Comparison of ENCODE assay signal across 11 cellular contexts in the genomic region with DNA sequence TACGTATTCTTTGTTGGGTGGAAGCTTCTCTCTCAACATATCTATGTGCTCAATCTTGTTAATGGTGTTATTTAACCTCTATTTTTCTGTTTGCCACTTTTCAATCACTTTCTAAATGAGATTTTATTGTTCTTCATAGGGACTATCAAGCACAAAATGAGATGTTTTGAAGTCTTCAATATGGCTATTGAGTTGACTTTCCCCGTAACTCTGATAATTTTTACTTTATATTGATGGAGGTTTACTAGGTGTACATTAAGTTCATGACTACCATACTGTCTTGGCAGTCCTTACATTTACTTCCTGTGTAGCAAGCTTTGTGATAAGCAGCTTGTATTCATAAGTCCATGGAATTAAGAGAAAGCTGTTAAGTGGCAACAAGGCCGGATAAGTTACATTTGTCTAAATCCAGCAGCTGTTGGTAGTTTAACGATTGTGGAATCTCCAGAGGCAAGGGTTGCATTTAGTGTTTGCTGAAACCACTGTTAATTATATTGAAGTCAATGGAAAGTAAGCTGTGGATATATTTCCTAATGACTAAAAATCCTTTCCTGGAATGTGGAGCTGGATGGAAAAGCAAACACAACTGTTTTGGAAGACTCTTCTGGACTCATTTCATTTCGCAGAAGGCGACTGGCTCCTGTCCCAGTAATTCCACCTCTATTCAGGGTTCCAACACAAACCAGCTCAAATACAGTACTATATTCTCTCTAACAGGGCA. TPM values are rescaled to one million over a fixed set of nuclear protein-coding genes. Genes with fewer than 3 reads are reported as not detected.
DNase-seq lines count a peak whose midpoint lies in the region; FAIRE-seq and TF ChIP-seq lines count a peak whose summit lies in the region.
"Had no signal": no experiment of that assay in that cellular context is flagged by ENCODE, and none has a peak within 500 bp of the region (broad histone marks: within the 10 kb centered on the region; RNA-seq: fewer than 3 reads in every experiment).

No MANE protein-coding gene starts in this region.

- peak; percentile 78 for DNase-seq in AG10803 (ENCODE audit: low read depth)
- peak; percentile 76 to 97 for DNase-seq in NCI-H524 (lab: John Stamatoyannopoulos, UW)
- peak; percentile 92 for DNase-seq in endothelial cell of umbilical vein (ENCODE audit: low read depth, low spot score)
- peak; percentile 56 for DNase-seq in myocyte (ENCODE audit: low read depth)
- DNase-seq in MG63, result no peak
- DNase-seq in NOMO-1 treated with DMSO at 0.1 percent for 48 hours (lab: John Stamatoyannopoulos, UW; ENCODE audit: unreplicated experiment), result no peak
- no peak for DNase-seq in CD1c-positive myeloid dendritic cell (ENCODE audit: extremely low spot score)
- DNase-seq in GOT3 (lab: John Stamatoyannopoulos, UW), result no peak
- DNase-seq: activated T-cell treated with anti-CD3 and anti-CD28 coated beads, Interleukin-2, amount 50 U/mL, for 4 hours had no signal

- BruUV-seq in endothelial cell of umbilical vein (replicated peaks; lab: Mats Ljungman, UMichigan), result no TSS peak

- no peak overlapping the region for H3K4me3 ChIP-seq in AG10803 (ENCODE audit: low read length)
- H3K4me3 ChIP-seq in endothelial cell of umbilical vein (replicated peaks in 1 of 3; ENCODE audit: insufficient read depth in 1 of 3, low read depth in 1 of 3, low read length in 3 of 3), result no peak overlapping the region
- no peak overlapping the region for H3K4me3 ChIP-seq in MG63

- peaks cover 14% of the 10 kb centered on the region for H3K4me1 ChIP-seq in endothelial cell of umbilical vein (ENCODE audit: control insufficient read depth, extremely low read depth, insufficient read depth, low read length)

- CTCF ChIA-PET in endothelial cell of umbilical vein (lab: Charles Lee), result interaction anchor here (0.9 to 1.9 kb wide), 11 partner anchors 10 to 110 kb away, joined by 3 to 11 read pairs (median 4); partner anchors contain the start of gene SMIM29

- H3K36me3 ChIP-seq in endothelial cell of umbilical vein (ENCODE audit: control insufficient read depth in 2 of 2, extremely low read depth in 1 of 2, insufficient read depth in 2 of 2, low read length in 2 of 2) (no peaks in the 10 kb centered on the region), MG63 (no peaks in the 10 kb centered on the region)

- no peaks in the 10 kb centered on the region for H3K9me1 ChIP-seq in endothelial cell of umbilical vein (replicated peaks; ENCODE audit: control insufficient read depth, extremely low read depth, insufficient read depth, low read length)

- H3K9ac ChIP-seq in endothelial cell of umbilical vein (replicated peaks; ENCODE audit: extremely low read depth, insufficient read depth, low read length), result no peak overlapping the region

- intact Hi-C loops in endothelial cell of umbilical vein (cut with micrococcal nuclease), result loop anchor here (1.0 kb wide), 1 partner anchor 33 kb away; no protein-coding TSS in a partner anchor

- H4K20me1 ChIP-seq in endothelial cell of umbilical vein (replicated peaks; ENCODE audit: control insufficient read depth, extremely low read depth, insufficient read depth, low read length), result peaks cover 2% of the 10 kb centered on the region

- no peaks in the 10 kb centered on the region for H3K9me3 ChIP-seq in endothelial cell of umbilical vein (replicated peaks; ENCODE audit: control insufficient read depth, insufficient read depth, low read length)
- H3K9me3 ChIP-seq in MG63, result no peaks in the 10 kb centered on the region

- H3K27ac ChIP-seq in endothelial cell of umbilical vein (ENCODE audit: insufficient read depth, low read depth, low read length), result peak overlapping the region; percentile 25

- FAIRE-seq in endothelial cell of umbilical vein (lab: Jason Lieb, UNC), result peak; percentile 18
- FAIRE-seq: H1, TTC549 had no signal

- TF ChIP-seq CTCF in AG10803 (conservative IDR thresholded peaks at IDR 0.05; ENCODE audit: low read length) (no peak), endothelial cell of umbilical vein (IDR thresholded peaks at IDR 0.05; ENCODE audit: extremely low read depth in 1 of 2, insufficient read depth in 1 of 2, low read depth in 1 of 2, low read length in 2 of 2) (no peak)

- peak overlapping the region; percentile 69 for H3K4me2 ChIP-seq in endothelial cell of umbilical vein (ENCODE audit: insufficient read depth, low read length)

- H2AFZ ChIP-seq in endothelial cell of umbilical vein (ENCODE audit: low read depth, low read length), result no peak overlapping the region

- dilution Hi-C loops in endothelial cell of umbilical vein (cut with MboI; ENCODE audit: extremely low pct_ligation_motif_present, low sequenced_read_pairs), result no loop called here

- H3K79me2 ChIP-seq in endothelial cell of umbilical vein (ENCODE audit: control insufficient read depth, insufficient read depth, low read length), result peaks cover 32% of the 10 kb centered on the region

- no peak for TF ChIP-seq POLR2A in endothelial cell of umbilical vein (IDR thresholded peaks at IDR 0.05; ENCODE audit: low read depth, low read length)

- H3K27me3 ChIP-seq in endothelial cell of umbilical vein (ENCODE audit: control insufficient read depth in 2 of 2, insufficient read depth in 2 of 2, low read length in 2 of 2) (no peaks in the 10 kb centered on the region), MG63 (no peaks in the 10 kb centered on the region)

- POLR2A ChIA-PET in endothelial cell of umbilical vein (lab: Charles Lee), result interaction anchor here (1.7 kb wide), 1 partner anchor 70 kb away, joined by 3 read pairs; the partner anchor contains the start of gene HMGA1

TF ChIP-seq in endothelial cell of umbilical vein, 7 proteins besides CTCF, POLR2A, EP300 and RAD21:
- TF ChIP-seq JUN (IDR thresholded peaks at IDR 0.05; ENCODE audit: borderline replicate concordance, insufficient read depth, insufficient read length, low read depth), result no peak
- no peak for TF ChIP-seq MYC (IDR thresholded peaks at IDR 0.05; ENCODE audit: low read depth, low read length)
- TF ChIP-seq GATA2 (IDR thresholded peaks at IDR 0.05; ENCODE audit: insufficient read depth, insufficient read length, low read depth, low read length), result no peak
- TF ChIP-seq, protein P1, sequence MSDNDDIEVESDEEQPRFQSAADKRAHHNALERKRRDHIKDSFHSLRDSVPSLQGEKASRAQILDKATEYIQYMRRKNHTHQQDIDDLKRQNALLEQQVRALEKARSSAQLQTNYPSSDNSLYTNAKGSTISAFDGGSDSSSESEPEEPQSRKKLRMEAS (IDR thresholded peaks at IDR 0.05; ENCODE audit: insufficient read depth, insufficient read length), result no peak
- TF ChIP-seq FOS (IDR thresholded peaks at IDR 0.05; ENCODE audit: borderline replicate concordance, insufficient read depth, low read length), result no peak
- no peak for TF ChIP-seq POLR2AphosphoS5 (IDR thresholded peaks at IDR 0.05; ENCODE audit: insufficient read depth, low read depth, low read length)
- no peak for TF ChIP-seq EZH2 (IDR thresholded peaks at IDR 0.05; ENCODE audit: borderline replicate concordance, low read depth, low read length, severe bottlenecking)

RNA-seq across cellular contexts. Expression of gene SMIM29, which starts 57.3 kb away (rescaled TPM):
- total RNA-seq in endothelial cell of umbilical vein (37.3 and 37.6 TPM in 2 replicates), myocyte (21.6 and 25.5 TPM in 2 replicates)
- polyA plus RNA-seq in endothelial cell of umbilical vein, result 75.2 and 135 TPM in 2 replicates
- polyA plus RNA-seq in endothelial cell of umbilical vein (2011; cell fraction: cytosol; rRNA removed), result 58.0 and 65.4 TPM in 2 replicates
- polyA plus RNA-seq in endothelial cell of umbilical vein (2011; cell fraction: nucleus; rRNA removed), result 27.1 and 37.8 TPM in 2 replicates
- 26.5 and 31.9 TPM in 2 replicates for polyA plus RNA-seq in endothelial cell of umbilical vein (2012)
- polyA minus RNA-seq in endothelial cell of umbilical vein, result 18.2 and 23.0 TPM in 2 replicates
- polyA minus RNA-seq in endothelial cell of umbilical vein (2011; cell fraction: cytosol; rRNA and poly(A)+ RNA removed), result 4.2 TPM
- 7.0 and 9.6 TPM in 2 replicates for polyA minus RNA-seq in endothelial cell of umbilical vein (2011; cell fraction: nucleus; rRNA and poly(A)+ RNA removed)
- 41.5 TPM for polyA plus RNA-seq in myocyte (2012)
- total RNA-seq in MG63 (2014; rRNA removed; shearing (Covaris generic); ENCODE audit: low replicate concordance), result 2.4 and 12.0 TPM in 2 replicates

Comparison
In these comparisons a context has a peak if more than half of its experiments do, and no peak if none do; other contexts are left out.
1. DNase-seq: peak in AG10803 (single experiment), NCI-H524 (2 of 2), endothelial cell of umbilical vein (single experiment) and myocyte (single experiment); none in MG63 (single experiment), NOMO-1 treated with DMSO at 0.1 percent for 48 hours (single experiment), CD1c-positive myeloid dendritic cell (single experiment) and GOT3 (single experiment).